Comparison of ENCODE assay signal across 8 cellular contexts in the genomic region with DNA sequence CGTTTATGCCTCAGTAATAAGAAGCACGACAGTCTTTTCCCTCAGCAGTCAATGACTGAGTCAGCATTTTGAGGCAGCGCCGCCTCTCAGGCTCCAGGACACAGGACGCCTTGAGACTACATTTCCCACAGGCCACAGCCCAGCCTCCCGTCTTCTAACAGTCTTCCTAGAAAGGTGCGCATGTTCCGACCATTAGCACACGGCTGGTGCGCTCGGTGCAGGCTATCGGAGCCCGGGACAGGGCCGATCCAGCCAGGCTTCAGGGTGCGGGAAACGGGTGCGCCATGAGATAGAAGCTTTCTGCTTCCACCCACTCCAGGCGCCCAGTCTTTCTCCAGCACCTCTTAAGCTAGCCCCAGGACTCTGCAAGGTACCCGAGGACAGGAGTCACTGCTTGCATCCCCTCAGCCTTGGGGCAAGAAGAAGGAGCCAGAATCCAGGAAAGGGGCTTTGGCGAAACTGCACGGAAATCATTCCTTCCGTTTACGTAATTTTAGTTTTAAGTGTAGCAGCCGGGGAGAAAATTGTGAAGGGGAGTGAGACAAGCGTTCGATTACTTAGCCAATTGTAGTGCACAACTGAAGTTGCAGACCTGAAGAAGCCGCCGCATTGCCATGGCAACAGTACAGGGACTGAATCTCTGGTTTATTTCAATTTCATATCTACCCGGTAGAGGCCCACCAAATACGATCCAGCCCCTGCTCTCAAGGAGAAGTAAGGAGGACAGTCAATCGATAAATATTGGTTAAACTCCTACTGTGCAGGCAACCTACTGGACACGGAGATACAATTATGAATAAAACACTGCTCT.
DNase-seq lines count a peak whose midpoint lies in the region; ATAC-seq lines count a peak whose summit lies in the region.

No MANE protein-coding gene starts in this region.

- peak; percentile 42 for DNase-seq in DMS79 (lab: John Stamatoyannopoulos, UW)
- DNase-seq in HK-2 (ENCODE audit: unreplicated experiment) = peak; percentile 63
- peak; percentile 54 to 58 for DNase-seq in activated CD4-positive, alpha-beta T cell treated with anti-CD3 and anti-CD28 coated beads, Interleukin-2, amount 50 U/mL, for 48 hours
- peak; percentile 87 for DNase-seq in ecto neural progenitor cell (ENCODE audit: low spot score)
- DNase-seq in left kidney (ENCODE audit: low read depth, low spot score) = peak; percentile 95
- peak; percentile 39 for DNase-seq in stimulated activated CD4-positive, alpha-beta T cell treated with anti-CD3 and anti-CD28 coated beads, Interleukin-12 subunit alpha, Interleukin-12 subunit beta, amount 100 ng/mL, for 4 hours
- DNase-seq in NCI-H2081 (lab: John Stamatoyannopoulos, UW) = no peak

- no peak for ATAC-seq in GM18519 (IDR thresholded peaks at IDR 0.05; ENCODE audit: low FRiP score, unreplicated experiment)

Comparison
In these comparisons a context has a peak if more than half of its experiments do, and no peak if none do; other contexts are left out.
1. DNase-seq: peak in DMS79 (single experiment), HK-2 (single experiment), activated CD4-positive, alpha-beta T cell treated with anti-CD3 and anti-CD28 coated beads, Interleukin-2, amount 50 U/mL, for 48 hours (2 of 2), ecto neural progenitor cell (single experiment), left kidney (single experiment) and stimulated activated CD4-positive, alpha-beta T cell treated with anti-CD3 and anti-CD28 coated beads, Interleukin-12 subunit alpha, Interleukin-12 subunit beta, amount 100 ng/mL, for 4 hours (single experiment); none in NCI-H2081 (0 of 2).